12 cellular contexts compared by ENCODE assay signal in genomic region chr17:73465130-73465529, GRCh38.
A peak's percentile ranks its signal among the peaks of the same experiment; 100 is the strongest.
DNase-seq lines count a peak whose midpoint lies in the region; TF ChIP-seq lines count a peak whose summit lies in the region.
"Had no signal": no experiment of that assay in that cellular context is flagged by ENCODE, and none has a peak within 500 bp of the region (broad histone marks: within the 10 kb centered on the region; RNA-seq: fewer than 3 reads in every experiment).

No MANE protein-coding gene starts in this region.

- H3K36me3 ChIP-seq in HEK293 (ENCODE audit: control insufficient read depth in 2 of 2, insufficient read depth in 1 of 2, low read length in 2 of 2) = no peaks in the 10 kb centered on the region
- H3K36me3 ChIP-seq in hepatocyte (replicated peaks; ENCODE audit: insufficient read depth, low read depth) = no peaks in the 10 kb centered on the region

- H3K4me2 ChIP-seq in hepatocyte = no peak overlapping the region

- DNase-seq in NCI-H146 (lab: John Stamatoyannopoulos, UW) = peak; percentile 52
- no peak for DNase-seq in NCI-H146 treated with DMSO at 0.1 percent for 48 hours (lab: John Stamatoyannopoulos, UW; ENCODE audit: unreplicated experiment)
- peak; percentile 84 for DNase-seq in NCI-H69 (lab: John Stamatoyannopoulos, UW)
- DNase-seq in stimulated activated CD4-positive, alpha-beta T cell treated with anti-CD3 and anti-CD28 coated beads, Interleukin-2, amount 100 ng/mL, for 24 hours = no peak
- no peak for DNase-seq in HuH-7 (ENCODE audit: low spot score)
- DNase-seq in hepatocyte (ENCODE audit: low spot score) = no peak
- DNase-seq: 8988T; ACHN; CD4-positive, alpha-beta T cell; KG1 had no signal

- H3K4me3 ChIP-seq in HEK293 (ENCODE audit: low read depth, low read length) (no peak overlapping the region), hepatocyte (no peak overlapping the region)
- H3K4me3 ChIP-seq: BLaER1 treated with 17β-estradiol and CSF1 and Interleukin-3, amounts not matched to agents 10 nM and 100 nM had no signal

- H3K9me3 ChIP-seq in HEK293 (ENCODE audit: control insufficient read depth, insufficient read depth, low read depth, low read length) (no peaks in the 10 kb centered on the region), hepatocyte (ENCODE audit: low read depth) (no peaks in the 10 kb centered on the region)

- no peak overlapping the region for H3K27ac ChIP-seq in HEK293 (ENCODE audit: extremely low read depth, low read depth, low read length)
- H3K27ac ChIP-seq in hepatocyte = no peak overlapping the region
- H3K27ac ChIP-seq: BLaER1 treated with 17β-estradiol and CSF1 and Interleukin-3, amounts not matched to agents 10 nM and 100 nM had no signal

- H3K27me3 ChIP-seq in hepatocyte = no peaks in the 10 kb centered on the region
- H3K27me3 ChIP-seq: BLaER1 treated with 17β-estradiol and CSF1 and Interleukin-3, amounts not matched to agents 10 nM and 100 nM had no signal

- H3K4me1 ChIP-seq in HEK293 (ENCODE audit: control insufficient read depth, insufficient read depth, low read length) (no peaks in the 10 kb centered on the region; the same call in 1 of the 2 replicates), hepatocyte (ENCODE audit: insufficient read depth) (no peaks in the 10 kb centered on the region)

- no peaks in the 10 kb centered on the region for H4K20me1 ChIP-seq in hepatocyte (ENCODE audit: insufficient read depth, poor library complexity, severe bottlenecking)

- TF ChIP-seq CTCF in HEK293 (tag by site-specific recombination; IDR thresholded peaks at IDR 0.05) = no peak
- no peak for TF ChIP-seq CTCF in hepatocyte (IDR thresholded peaks at IDR 0.05; ENCODE audit: poor library complexity)

- no peaks in the 10 kb centered on the region for H3K9me2 ChIP-seq in hepatocyte (replicated peaks; ENCODE audit: insufficient read depth)

- H2AFZ ChIP-seq in hepatocyte = no peak overlapping the region

- CTCF ChIA-PET in HEK293 (lab: Yijun Ruan, JAX) = interaction anchor here (1.0 kb wide), 1 partner anchor 36 kb away, joined by 3 read pairs; no protein-coding TSS in a partner anchor

- POLR2A ChIA-PET in HEK293 (lab: Yijun Ruan, JAX) = no interaction called here

- 85% methylated on average over 7 of the region's 7 CpGs for WGBS in hepatocyte (ENCODE audit: low lambda C conversion rate, missing lambda C conversion rate)

- H3K79me2 ChIP-seq in hepatocyte = no peaks in the 10 kb centered on the region

TF ChIP-seq in HEK293, 187 proteins besides CTCF, POLR2A, EP300 and RAD21:
- TF ChIP-seq EGR2 (tag by site-specific recombination; IDR thresholded peaks at IDR 0.05; ENCODE audit: low read depth) (peak; percentile 77), ZFHX2 (tag by site-specific recombination; conservative IDR thresholded peaks at IDR 0.05) (peak; percentile 71), ZNF214 (tag by site-specific recombination; IDR thresholded peaks at IDR 0.05; ENCODE audit: borderline replicate concordance) (no peak)
TF ChIP-seq in HEK293: peak in this region for 2.

Comparison
In these comparisons a context has a peak if more than half of its experiments do, and no peak if none do; other contexts are left out.
1. DNase-seq: peak in NCI-H146 (single experiment) and NCI-H69 (single experiment); none in NCI-H146 treated with DMSO at 0.1 percent for 48 hours (single experiment), stimulated activated CD4-positive, alpha-beta T cell treated with anti-CD3 and anti-CD28 coated beads, Interleukin-2, amount 100 ng/mL, for 24 hours (0 of 2), HuH-7 (single experiment) and hepatocyte (single experiment).